In the genomic region with DNA sequence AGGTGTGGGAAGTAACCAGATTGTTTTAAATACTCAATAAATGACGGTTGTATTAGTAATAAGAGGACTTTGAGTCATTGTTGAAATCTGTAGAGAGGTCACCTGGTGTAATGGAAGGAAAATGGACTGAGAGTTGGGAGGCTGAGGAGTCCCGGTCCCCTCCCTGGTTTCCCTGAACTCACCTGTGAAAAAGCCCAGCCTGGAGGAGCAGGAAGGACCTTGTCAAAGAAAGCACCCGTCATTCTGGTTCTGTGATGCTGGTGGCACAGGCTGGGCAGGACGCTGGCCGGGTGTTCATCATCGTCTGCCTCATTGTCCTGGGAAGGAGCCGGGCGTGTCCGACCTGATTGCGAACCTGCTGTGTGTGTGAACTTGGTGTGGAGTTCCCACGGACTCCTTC, we compare ENCODE assay signal across 25 cellular contexts.
DNase-seq lines count a peak whose midpoint lies in the region; ATAC-seq and TF ChIP-seq lines count a peak whose summit lies in the region.
"Had no signal": no experiment of that assay in that cellular context is flagged by ENCODE, and none has a peak within 500 bp of the region (broad histone marks: within the 10 kb centered on the region; RNA-seq: fewer than 3 reads in every experiment).

No MANE protein-coding gene starts in this region.

- no peaks in the 10 kb centered on the region for H3K36me3 ChIP-seq in PC-9 (ENCODE audit: low read depth)

- peaks cover 42% of the 10 kb centered on the region for H3K4me1 ChIP-seq in PC-9 (replicated peaks; ENCODE audit: insufficient read depth)

- H3K27ac ChIP-seq in PC-9 = peak overlapping the region; percentile 98
- H3K27ac ChIP-seq: 22Rv1 had no signal

- H2AFZ ChIP-seq in PC-9 = no peak overlapping the region

- intact Hi-C loops in PC-9 (cut with micrococcal nuclease; ENCODE audit: unreplicated experiment) = loop anchor here (1.0 to 2.0 kb wide), 2 partner anchors 56 to 67 kb away; no protein-coding TSS in a partner anchor

- DNase-seq in SIG-M5 treated with dmso at 0.1 percent for 504 hours (lab: John Stamatoyannopoulos, UW; ENCODE audit: unreplicated experiment) = peak; percentile 20
- no peak for DNase-seq in SIG-M5 (lab: John Stamatoyannopoulos, UW)
- peak; percentile 82 to 92 for DNase-seq in PC-9
- no peak for DNase-seq in type B pancreatic cell (ENCODE audit: extremely low spot score, unreplicated experiment)
- DNase-seq in activated CD4-positive, alpha-beta memory T cell treated with anti-CD3 and anti-CD28 coated beads, Interleukin-2, amount 10 ng/mL, durations not matched to agents 7 days and 5 days = no peak
- DNase-seq in hippocampal formation (lab: John Stamatoyannopoulos, UW) = no peak
- DNase-seq: AML-193; C1 segment of cervical spinal cord; Calu3; CD8-positive, alpha-beta T cell; DMS53; GF-D8; H7; NCI-H1694; NCI-H2081 treated with DMSO at 0.1 percent for 48 hours; NCI-H2171 treated with DMSO at 0.1 percent for 48 hours; NCI-H446 treated with DMSO at 0.1 percent for 48 hours; NCI-H526 treated with DMSO at 0.1 percent for 48 hours; OCI-M1; SHP77 treated with DMSO at 0.1 percent for 48 hours had no signal

- no peaks in the 10 kb centered on the region for H4K20me1 ChIP-seq in PC-9 (ENCODE audit: insufficient read depth)

- peak overlapping the region; percentile 29; the same call in 1 of the 2 replicates for H3K4me3 ChIP-seq in PC-9

- no peaks in the 10 kb centered on the region for H3K36me3 Mint-ChIP-seq in type B pancreatic cell
- H3K36me3 Mint-ChIP-seq in activated CD4-positive, alpha-beta memory T cell treated with anti-CD3 and anti-CD28 coated beads, Interleukin-2, amount 10 ng/mL, durations not matched to agents 7 days and 5 days (ENCODE audit: low read depth) = no peaks in the 10 kb centered on the region
- H3K36me3 Mint-ChIP-seq: CD8-positive, alpha-beta T cell; IgD-negative memory B cell had no signal

- CTCF ChIA-PET in PC-9 (lab: Charles Lee) = no interaction called here
- CTCF ChIA-PET in activated CD4-positive, alpha-beta memory T cell treated with anti-CD3 and anti-CD28 coated beads, Interleukin-2, amount 10 ng/mL, durations not matched to agents 7 days and 5 days (lab: Charles Lee) = no interaction called here

- no peak overlapping the region for H3K4me3 Mint-ChIP-seq in type B pancreatic cell
- H3K4me3 Mint-ChIP-seq in activated CD4-positive, alpha-beta memory T cell treated with anti-CD3 and anti-CD28 coated beads, Interleukin-2, amount 10 ng/mL, durations not matched to agents 7 days and 5 days = no peak overlapping the region
- H3K4me3 Mint-ChIP-seq: CD8-positive, alpha-beta T cell; IgD-negative memory B cell had no signal

- H3K27me3 Mint-ChIP-seq in type B pancreatic cell = no peaks in the 10 kb centered on the region
- H3K27me3 Mint-ChIP-seq in activated CD4-positive, alpha-beta memory T cell treated with anti-CD3 and anti-CD28 coated beads, Interleukin-2, amount 10 ng/mL, durations not matched to agents 7 days and 5 days = no peaks in the 10 kb centered on the region

- peak overlapping the region; percentile 53 for H3K27ac Mint-ChIP-seq in type B pancreatic cell
- H3K27ac Mint-ChIP-seq in activated CD4-positive, alpha-beta memory T cell treated with anti-CD3 and anti-CD28 coated beads, Interleukin-2, amount 10 ng/mL, durations not matched to agents 7 days and 5 days = no peak overlapping the region
- H3K27ac Mint-ChIP-seq: CD8-positive, alpha-beta T cell had no signal

- no peak for TF ChIP-seq CTCF in PC-9 (conservative IDR thresholded peaks at IDR 0.05)
- TF ChIP-seq CTCF in type B pancreatic cell (conservative IDR thresholded peaks at IDR 0.05) = no peak

- peak overlapping the region; percentile 73 for H3K4me2 ChIP-seq in PC-9

- peaks cover 20% of the 10 kb centered on the region for H3F3A ChIP-seq in PC-9 (ENCODE audit: insufficient read depth, low read depth)

- no peaks in the 10 kb centered on the region for H3K27me3 ChIP-seq in PC-9 (ENCODE audit: insufficient read depth, low read depth)

- no peaks in the 10 kb centered on the region for H3K9me2 ChIP-seq in PC-9 (ENCODE audit: insufficient read depth)

- H3K9me3 Mint-ChIP-seq in type B pancreatic cell = no peaks in the 10 kb centered on the region
- no peaks in the 10 kb centered on the region for H3K9me3 Mint-ChIP-seq in activated CD4-positive, alpha-beta memory T cell treated with anti-CD3 and anti-CD28 coated beads, Interleukin-2, amount 10 ng/mL, durations not matched to agents 7 days and 5 days
- H3K9me3 Mint-ChIP-seq: CD8-positive, alpha-beta T cell had no signal

- H3K9me3 ChIP-seq in PC-9 (ENCODE audit: insufficient read depth, low read depth) = no peaks in the 10 kb centered on the region

- BruUV-seq in PC-9 (replicated peaks; lab: Mats Ljungman, UMichigan) = no TSS peak

- ATAC-seq in esophagus mucosa = peak; percentile 93
- no peak for ATAC-seq in HG03460 (IDR thresholded peaks at IDR 0.05; ENCODE audit: unreplicated experiment)
- ATAC-seq: CD8-positive, alpha-beta T cell; SK-N-SH treated with all-trans-retinoic acid at 6 μM for 48 hours had no signal

- POLR2A ChIA-PET in PC-9 (lab: Charles Lee; ENCODE audit: unreplicated experiment) = interaction anchor here (0.8 kb wide), 1 partner anchor 57 kb away, joined by 6 read pairs; no protein-coding TSS in a partner anchor
- POLR2A ChIA-PET in activated CD4-positive, alpha-beta memory T cell treated with anti-CD3 and anti-CD28 coated beads, Interleukin-2, amount 10 ng/mL, durations not matched to agents 7 days and 5 days (lab: Charles Lee) = no interaction called here

- H3K4me1 Mint-ChIP-seq in type B pancreatic cell (ENCODE audit: unreplicated experiment) = peaks cover 14% of the 10 kb centered on the region
- no peaks in the 10 kb centered on the region for H3K4me1 Mint-ChIP-seq in activated CD4-positive, alpha-beta memory T cell treated with anti-CD3 and anti-CD28 coated beads, Interleukin-2, amount 10 ng/mL, durations not matched to agents 7 days and 5 days
- H3K4me1 Mint-ChIP-seq: IgD-negative memory B cell had no signal

- H3K79me2 ChIP-seq in PC-9 (ENCODE audit: low read depth) = no peaks in the 10 kb centered on the region

Comparison
In these comparisons a context has a peak if more than half of its experiments do, and no peak if none do; other contexts are left out.
1. DNase-seq: peak in SIG-M5 treated with dmso at 0.1 percent for 504 hours (single experiment) and PC-9 (2 of 2); none in SIG-M5 (single experiment), type B pancreatic cell (single experiment), activated CD4-positive, alpha-beta memory T cell treated with anti-CD3 and anti-CD28 coated beads, Interleukin-2, amount 10 ng/mL, durations not matched to agents 7 days and 5 days (single experiment) and hippocampal formation (0 of 2).